8 cellular contexts compared by ENCODE assay signal in genomic region chr15:50353251-50353998, GRCh38. TPM values are rescaled to one million over a fixed set of nuclear protein-coding genes. Genes with fewer than 3 reads are reported as not detected.
DNase-seq lines count a peak whose midpoint lies in the region; ATAC-seq and TF ChIP-seq lines count a peak whose summit lies in the region.

No MANE protein-coding gene starts in this region.

- no peaks in the 10 kb centered on the region for H3K36me3 ChIP-seq in ACC112 (ENCODE audit: insufficient read depth, low read length)
- H3K36me3 ChIP-seq in upper lobe of right lung: no peaks in the 10 kb centered on the region

- intact Hi-C loops in upper lobe of right lung (cut with DNase I): no loop called here

- DNase-seq in OCI-M2 (lab: John Stamatoyannopoulos, UW; ENCODE audit: unreplicated experiment) (peak; percentile 39), choroid plexus epithelial cell (ENCODE audit: low read depth) (peak; percentile 94), lung microvascular endothelial cell (ENCODE audit: low read depth in 2 of 2) (peak; percentile 73 to 84), upper lobe of right lung (no peak), COLO829 (ENCODE audit: low spot score) (no peak), midbrain (lab: John Stamatoyannopoulos, UW) (no peak)

- no peaks in the 10 kb centered on the region for H3K9me3 ChIP-seq in upper lobe of right lung

- H3K27ac ChIP-seq in ACC112 (ENCODE audit: low read depth, low read length) (peak overlapping the region; percentile 100), upper lobe of right lung (peak overlapping the region; percentile 98)

- H3K27me3 ChIP-seq in ACC112 (ENCODE audit: insufficient read depth, low read length) (no peaks in the 10 kb centered on the region), upper lobe of right lung (no peaks in the 10 kb centered on the region)

- no peak overlapping the region for H2AFZ ChIP-seq in ACC112 (ENCODE audit: low read length, unreplicated experiment)

- ATAC-seq in GM21515 (IDR thresholded peaks at IDR 0.05; ENCODE audit: unreplicated experiment) (peak; percentile 8), upper lobe of right lung (peak; percentile 4)

- H3K4me1 ChIP-seq in ACC112 (ENCODE audit: control insufficient read depth, insufficient read depth, low read length, unreplicated experiment): peaks cover 52% of the 10 kb centered on the region
- peaks cover 49% of the 10 kb centered on the region for H3K4me1 ChIP-seq in upper lobe of right lung

- H3K4me3 ChIP-seq in ACC112 (ENCODE audit: low read depth, low read length) (peak overlapping the region; percentile 100), choroid plexus epithelial cell (ENCODE audit: low read depth, low read length) (peak overlapping the region; percentile 89), upper lobe of right lung (peak overlapping the region; percentile 82)

- peaks cover 87% of the 10 kb centered on the region for H3K79me2 ChIP-seq in ACC112 (ENCODE audit: control insufficient read depth, insufficient read depth, low read length, unreplicated experiment)

- TF ChIP-seq CTCF in choroid plexus epithelial cell (conservative IDR thresholded peaks at IDR 0.05; ENCODE audit: low read depth, low read length): no peak
- TF ChIP-seq CTCF in upper lobe of right lung (IDR thresholded peaks at IDR 0.05): no peak

RNA-seq across cellular contexts. Expression of gene GABPB1, which starts 1.6 kb away (rescaled TPM):
- total RNA-seq in lung microvascular endothelial cell (65.6 and 69.6 TPM in 2 replicates), upper lobe of right lung (21.2 TPM)

Comparison
In these comparisons a context has a peak if more than half of its experiments do, and no peak if none do; other contexts are left out.
1. DNase-seq: peak in OCI-M2 (single experiment), choroid plexus epithelial cell (single experiment) and lung microvascular endothelial cell (2 of 2); none in upper lobe of right lung (single experiment), COLO829 (single experiment) and midbrain (single experiment).
2. Peak in every context shown above with its lines, with median percentiles within 50 percentile points of each other: H3K4me3 ChIP-seq.